In genomic region chr1:102262994-102263393, GRCh38 we compare ENCODE assay signal across 21 cellular contexts.
DNase-seq lines count a peak whose midpoint lies in the region; TF ChIP-seq lines count a peak whose summit lies in the region.
"Had no signal": no experiment of that assay in that cellular context is flagged by ENCODE, and none has a peak within 500 bp of the region (broad histone marks: within the 10 kb centered on the region; RNA-seq: fewer than 3 reads in every experiment).

No MANE protein-coding gene starts in this region.

- no peaks in the 10 kb centered on the region for H3K4me1 ChIP-seq in SK-N-SH (ENCODE audit: control insufficient read depth in 1 of 2, insufficient read depth in 2 of 2, low read depth in 1 of 2, low read length in 1 of 2)
- H3K4me1 ChIP-seq in neuronal stem cell (ENCODE audit: control insufficient read depth in 2 of 2, insufficient read depth in 1 of 2, low read depth in 1 of 2, low read length in 2 of 2) = no peaks in the 10 kb centered on the region
- no peaks in the 10 kb centered on the region for H3K4me1 ChIP-seq in trophoblast cell (ENCODE audit: control insufficient read depth in 1 of 2, insufficient read depth in 2 of 2, low read length in 2 of 2)
- H3K4me1 ChIP-seq: Peyer's patch had no signal

- H3K79me2 ChIP-seq in SK-N-SH (ENCODE audit: insufficient read depth) (no peaks in the 10 kb centered on the region), trophoblast cell (ENCODE audit: control insufficient read depth, insufficient read depth, low read length, poor library complexity) (no peaks in the 10 kb centered on the region)

- no peak overlapping the region for H4K8ac ChIP-seq in neuronal stem cell (ENCODE audit: low read depth, low read length)
- no peak overlapping the region for H4K8ac ChIP-seq in trophoblast cell (ENCODE audit: low read depth, low read length)

- no peak overlapping the region for H3K4me3 ChIP-seq in SK-N-SH (ENCODE audit: low read depth in 2 of 2, low read length in 1 of 2)
- no peak overlapping the region for H3K4me3 ChIP-seq in neuronal stem cell (ENCODE audit: low read length in 2 of 2)
- no peak overlapping the region for H3K4me3 ChIP-seq in trophoblast cell (ENCODE audit: low read depth, low read length)
- H3K4me3 ChIP-seq: K562, Peyer's patch, SK-N-MC had no signal

- DNase-seq in DMS53 (lab: John Stamatoyannopoulos, UW) = peak; percentile 51
- DNase-seq in DMS53 treated with DMSO at 0.1 percent for 48 hours (lab: John Stamatoyannopoulos, UW; ENCODE audit: unreplicated experiment) = no peak
- DNase-seq in MV-4-11 (lab: John Stamatoyannopoulos, UW) = peak; percentile 51
- DNase-seq in SK-N-SH = no peak
- DNase-seq in neuronal stem cell (ENCODE audit: low spot score) = no peak
- no peak for DNase-seq in trophoblast cell
- DNase-seq in GM03348 (ENCODE audit: low spot score) = no peak
- no peak for DNase-seq in UCSD-AML1 (lab: John Stamatoyannopoulos, UW; ENCODE audit: unreplicated experiment)
- DNase-seq: COR-L47, H9, NCI-H1436, NCI-H2029, NCI-H2171 treated with DMSO at 0.1 percent for 48 hours, NCI-H446 treated with DMSO at 0.1 percent for 48 hours, NCI-H69, Peyer's patch, Right ventricle myocardium superior, T-cell had no signal

- no peak overlapping the region for H2BK120ac ChIP-seq in neuronal stem cell (ENCODE audit: low read depth, low read length)
- no peak overlapping the region for H2BK120ac ChIP-seq in trophoblast cell (ENCODE audit: insufficient read depth, low read length, poor library complexity)

- H3K4ac ChIP-seq in neuronal stem cell (ENCODE audit: low read length) = no peak overlapping the region
- H3K4ac ChIP-seq in trophoblast cell (ENCODE audit: low read depth, low read length) = no peak overlapping the region

- H3K27me3 ChIP-seq in SK-N-SH (ENCODE audit: insufficient read depth) = no peaks in the 10 kb centered on the region
- H3K27me3 ChIP-seq in neuronal stem cell (ENCODE audit: control insufficient read depth in 3 of 3, insufficient read depth in 3 of 3, low read depth in 1 of 3, low read length in 3 of 3) = no peaks in the 10 kb centered on the region
- H3K27me3 ChIP-seq in trophoblast cell (ENCODE audit: insufficient read depth, low read length) = no peaks in the 10 kb centered on the region
- H3K27me3 ChIP-seq: Peyer's patch had no signal

- H3K9ac ChIP-seq in SK-N-SH (no peak overlapping the region), neuronal stem cell (ENCODE audit: low read depth, low read length, poor library complexity) (no peak overlapping the region), trophoblast cell (ENCODE audit: low read length) (no peak overlapping the region)

- H2BK5ac ChIP-seq in neuronal stem cell (ENCODE audit: low read length) (no peak overlapping the region), trophoblast cell (ENCODE audit: low read depth, low read length, poor library complexity) (no peak overlapping the region)

- H2AK5ac ChIP-seq in neuronal stem cell (ENCODE audit: low read depth, low read length) = no peak overlapping the region
- H2AK5ac ChIP-seq in trophoblast cell (ENCODE audit: low read length) = no peak overlapping the region

- no peak overlapping the region for H4K91ac ChIP-seq in neuronal stem cell (ENCODE audit: low read depth, low read length, poor library complexity)
- H4K91ac ChIP-seq in trophoblast cell (ENCODE audit: low read depth, low read length) = no peak overlapping the region

- H2AFZ ChIP-seq in SK-N-SH (ENCODE audit: low read depth) (peak overlapping the region; percentile 43; the same call in 1 of the 2 replicates), neuronal stem cell (ENCODE audit: low read length) (peak overlapping the region; percentile 75), trophoblast cell (ENCODE audit: insufficient read depth, low read length, poor library complexity) (no peak overlapping the region)

- H3K9me2 ChIP-seq in SK-N-SH = no peaks in the 10 kb centered on the region

- CTCF ChIA-PET in SK-N-SH (lab: Yijun Ruan, JAX) = interaction anchor here (0.7 kb wide), 1 partner anchor 511 kb away, joined by 3 read pairs; no protein-coding TSS in a partner anchor

- H3K9me3 ChIP-seq in SK-N-SH (no peaks in the 10 kb centered on the region), neuronal stem cell (replicated peaks in 1 of 2; ENCODE audit: control insufficient read depth in 2 of 2, insufficient read depth in 1 of 2, low read depth in 1 of 2, low read length in 2 of 2) (no peaks in the 10 kb centered on the region), trophoblast cell (ENCODE audit: insufficient read depth, low read depth, low read length) (no peaks in the 10 kb centered on the region)
- H3K9me3 ChIP-seq: Peyer's patch had no signal

- H3K23ac ChIP-seq in neuronal stem cell (ENCODE audit: low read depth, low read length, poor library complexity) (no peak overlapping the region), trophoblast cell (ENCODE audit: low read length) (no peak overlapping the region)

- H4K20me1 ChIP-seq in SK-N-SH (ENCODE audit: insufficient read depth) = no peaks in the 10 kb centered on the region

- H3K4me2 ChIP-seq in SK-N-SH (no peak overlapping the region), neuronal stem cell (ENCODE audit: insufficient read depth, low read length, poor library complexity, severe bottlenecking) (no peak overlapping the region), trophoblast cell (ENCODE audit: low read length) (no peak overlapping the region)

- POLR2A ChIA-PET in SK-N-SH (lab: Yijun Ruan, JAX) = no interaction called here

- H3K18ac ChIP-seq in neuronal stem cell (ENCODE audit: low read length) (no peak overlapping the region), trophoblast cell (ENCODE audit: low read length) (no peak overlapping the region)

- no peak for TF ChIP-seq EP300 in SK-N-SH (IDR thresholded peaks at IDR 0.05; ENCODE audit: borderline replicate concordance in 1 of 2, low read depth in 1 of 2, low read length in 1 of 2)

- no peak overlapping the region for H3K27ac ChIP-seq in SK-N-SH (ENCODE audit: low read depth in 2 of 2, low read length in 1 of 2)
- no peak overlapping the region for H3K27ac ChIP-seq in neuronal stem cell (replicated peaks; ENCODE audit: low read length)
- H3K27ac ChIP-seq in trophoblast cell (ENCODE audit: low read depth, low read length) = no peak overlapping the region
- H3K27ac ChIP-seq: 22Rv1, Peyer's patch, SK-N-MC had no signal

- H2BK15ac ChIP-seq in neuronal stem cell (ENCODE audit: low read length) = no peak overlapping the region

- H3F3A ChIP-seq in SK-N-SH (replicated peaks; ENCODE audit: insufficient read depth) = no peaks in the 10 kb centered on the region

- no peak overlapping the region for H4K12ac ChIP-seq in trophoblast cell (ENCODE audit: low read depth, low read length)

- no peak for TF ChIP-seq RAD21 in SK-N-SH (IDR thresholded peaks at IDR 0.05; ENCODE audit: low read length)

- H2BK12ac ChIP-seq in neuronal stem cell (ENCODE audit: low read length) (no peak overlapping the region), trophoblast cell (ENCODE audit: low read length) (no peak overlapping the region)

- H3K36me3 ChIP-seq in SK-N-SH (replicated peaks in 1 of 2; ENCODE audit: control insufficient read depth in 1 of 2, insufficient read depth in 2 of 2, low read length in 1 of 2) (no peaks in the 10 kb centered on the region), neuronal stem cell (replicated peaks in 1 of 2; ENCODE audit: control insufficient read depth in 2 of 2, insufficient read depth in 2 of 2, low read length in 2 of 2) (no peaks in the 10 kb centered on the region), trophoblast cell (ENCODE audit: control insufficient read depth in 1 of 2, insufficient read depth in 2 of 2, low read length in 2 of 2) (no peaks in the 10 kb centered on the region)
- H3K36me3 ChIP-seq: Peyer's patch had no signal

- H3K14ac ChIP-seq in neuronal stem cell (ENCODE audit: low read length) (no peak overlapping the region), trophoblast cell (ENCODE audit: low read length) (no peak overlapping the region)

- H3K79me1 ChIP-seq in neuronal stem cell (ENCODE audit: low read depth, low read length) (no peaks in the 10 kb centered on the region), trophoblast cell (ENCODE audit: low read length) (no peaks in the 10 kb centered on the region)

- TF ChIP-seq CTCF in SK-N-SH (IDR thresholded peaks at IDR 0.05) = no peak

TF ChIP-seq in SK-N-SH, 30 proteins besides CTCF, POLR2A, EP300 and RAD21 (continues in another document):
- TF ChIP-seq, protein P1, sequence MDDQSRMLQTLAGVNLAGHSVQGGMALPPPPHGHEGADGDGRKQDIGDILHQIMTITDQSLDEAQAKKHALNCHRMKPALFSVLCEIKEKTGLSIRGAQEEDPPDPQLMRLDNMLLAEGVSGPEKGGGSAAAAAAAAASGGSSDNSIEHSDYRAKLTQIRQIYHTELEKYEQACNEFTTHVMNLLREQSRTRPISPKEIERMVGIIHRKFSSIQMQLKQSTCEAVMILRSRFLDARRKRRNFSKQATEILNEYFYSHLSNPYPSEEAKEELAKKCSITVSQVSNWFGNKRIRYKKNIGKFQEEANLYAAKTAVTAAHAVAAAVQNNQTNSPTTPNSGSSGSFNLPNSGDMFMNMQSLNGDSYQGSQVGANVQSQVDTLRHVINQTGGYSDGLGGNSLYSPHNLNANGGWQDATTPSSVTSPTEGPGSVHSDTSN (IDR thresholded peaks at IDR 0.05) = no peak
- TF ChIP-seq RFX5 (IDR thresholded peaks at IDR 0.05; ENCODE audit: low read length) (no peak), REST (IDR thresholded peaks at IDR 0.05; ENCODE audit: low read depth, low read length) (no peak), TCF12 (IDR thresholded peaks at IDR 0.05) (no peak)

Comparison
In these comparisons a context has a peak if more than half of its experiments do, and no peak if none do; other contexts are left out.
1. DNase-seq: peak in DMS53 (single experiment) and MV-4-11 (single experiment); none in DMS53 treated with DMSO at 0.1 percent for 48 hours (single experiment), SK-N-SH (single experiment), neuronal stem cell (single experiment), trophoblast cell (0 of 2), GM03348 (single experiment) and UCSD-AML1 (single experiment).